8 cellular contexts compared by ENCODE assay signal in the genomic region with DNA sequence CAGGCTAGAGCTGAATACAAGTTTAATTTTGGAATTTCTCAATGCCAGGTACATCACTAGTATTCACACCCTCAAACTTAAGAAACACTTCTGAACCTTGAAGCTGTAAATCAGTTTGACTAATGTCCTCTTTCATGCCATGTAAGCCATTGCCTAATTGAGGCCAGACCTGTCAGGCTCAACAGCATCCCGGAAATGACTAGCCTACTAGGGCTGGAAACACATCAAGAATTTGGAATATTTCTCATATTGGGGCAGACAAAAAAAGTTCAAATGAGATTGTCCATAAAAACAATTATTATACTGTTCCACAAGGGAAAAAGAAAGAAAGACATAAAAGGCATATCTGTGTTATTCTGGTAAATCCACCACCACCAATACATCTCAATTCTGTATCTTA. TPM values are rescaled to one million over a fixed set of nuclear protein-coding genes. Genes with fewer than 3 reads are reported as not detected.
DNase-seq lines count a peak whose midpoint lies in the region; ATAC-seq, FAIRE-seq and TF ChIP-seq lines count a peak whose summit lies in the region.

No MANE protein-coding gene starts in this region.

- TSS peak; percentile 48 for BruUV-seq in HepG2 (replicated peaks; lab: Mats Ljungman, UMichigan)

- H3K27ac ChIP-seq in HepG2 (ENCODE audit: extremely low read length, insufficient read depth, low read length): no peak overlapping the region

- H3K4me1 ChIP-seq in HepG2 (ENCODE audit: insufficient read depth, low read length) (peaks cover 62% of the 10 kb centered on the region), mucosa of descending colon (ENCODE audit: low read depth) (peaks cover 10% of the 10 kb centered on the region)

- in situ Hi-C loops in HepG2 (cut with HindIII; ENCODE audit: extremely low pct_ligation_motif_present, low pct_unique_long_range_greater_than_20kb): no loop called here

- CTCF ChIA-PET in HepG2 (lab: Yijun Ruan, JAX; ENCODE audit: low intra/inter-chr PET ratio, low total read pairs): no interaction called here

- no peaks in the 10 kb centered on the region; the same call in 1 of the 2 replicates for H4K20me1 ChIP-seq in HepG2 (ENCODE audit: insufficient read depth, low read length)

- WGBS in HepG2 (ENCODE audit: low lambda C conversion rate): 61% methylated on average over 1 of the region's 1 CpG

- H3K27me3 ChIP-seq in HepG2 (ENCODE audit: control insufficient read depth in 1 of 2, insufficient read depth in 2 of 2, low read length in 2 of 2): no peaks in the 10 kb centered on the region; a peak in 1 of 5 replicates

- H3K79me2 ChIP-seq in HepG2 (ENCODE audit: insufficient read depth, low read length): peaks cover 56% of the 10 kb centered on the region

- H3K9me3 ChIP-seq in HepG2 (ENCODE audit: low read length): no peaks in the 10 kb centered on the region
- no peaks in the 10 kb centered on the region for H3K9me3 ChIP-seq in mucosa of descending colon

- no peaks in the 10 kb centered on the region for H3K36me3 ChIP-seq in HepG2 (replicated peaks in 1 of 2; ENCODE audit: control insufficient read depth in 1 of 2, insufficient read depth in 2 of 2, low read length in 2 of 2)
- H3K36me3 ChIP-seq in mucosa of descending colon (ENCODE audit: low read depth): no peaks in the 10 kb centered on the region

- intact Hi-C loops in HepG2 (cut with micrococcal nuclease; ENCODE audit: unreplicated experiment) (loop anchor here (2.0 kb wide), 1 partner anchor 33 kb away; no protein-coding TSS in a partner anchor), mucosa of descending colon (cut with DNase I, micrococcal nuclease) (no loop called here), head of caudate nucleus (cut with DNase I) (no loop called here)

- POLR2A ChIA-PET in HepG2 (lab: Yijun Ruan, JAX): interaction anchor here (0.7 to 2.7 kb wide), 4 partner anchors 11 to 34 kb away, joined by 3 to 15 read pairs (median 8); no protein-coding TSS in a partner anchor

- peak overlapping the region; percentile 95 for H3K4me2 ChIP-seq in HepG2 (ENCODE audit: low read depth, low read length)

- TF ChIP-seq CTCF in AG10803 (conservative IDR thresholded peaks at IDR 0.05; ENCODE audit: low read length) (no peak), HepG2 (CRISPR knock-in tag; IDR thresholded peaks at IDR 0.05) (no peak), mucosa of descending colon (IDR thresholded peaks at IDR 0.05) (no peak)

- no peak for TF ChIP-seq POLR2A in HepG2 (IDR thresholded peaks at IDR 0.05; ENCODE audit: insufficient read depth in 1 of 2, low read depth in 2 of 2, low read length in 2 of 2)

- TF ChIP-seq RAD21 in HepG2 (CRISPR knock-in tag; IDR thresholded peaks at IDR 0.05): no peak

- no peak for FAIRE-seq in HTR-8/SVneo (lab: Jason Lieb, UNC)
- FAIRE-seq in HepG2 (lab: Jason Lieb, UNC): no peak

- no peak overlapping the region for H2AFZ ChIP-seq in HepG2 (ENCODE audit: low read length)

- DNase-seq in AG10803 (ENCODE audit: low read depth) (peak; percentile 91), HTR-8/SVneo (ENCODE audit: insufficient read length, low spot score) (peak; percentile 71), amniotic epithelial cell (ENCODE audit: low read depth) (peak; percentile 78), HepG2 (ENCODE audit: low spot score) (no peak), mucosa of descending colon (no peak), head of caudate nucleus (no peak), NCI-H526 treated with DMSO at 0.1 percent for 48 hours (lab: John Stamatoyannopoulos, UW) (no peak), Kasumi-1 (lab: John Stamatoyannopoulos, UW) (no peak)

- no peak for TF ChIP-seq EP300 in HepG2 (IDR thresholded peaks at IDR 0.05; ENCODE audit: low read depth in 2 of 2, low read length in 2 of 2)
- TF ChIP-seq EP300 in HepG2 (CRISPR knock-in tag; IDR thresholded peaks at IDR 0.05; ENCODE audit: borderline replicate concordance): no peak

- H3K4me3 ChIP-seq in AG10803 (ENCODE audit: low read length): peak overlapping the region; percentile 96
- H3K4me3 ChIP-seq in HepG2 (replicated peaks in 1 of 3; ENCODE audit: insufficient read depth in 1 of 3, low read depth in 2 of 3, low read length in 3 of 3): peak overlapping the region in 2 of 3 experiments; percentile 90 to 100; a peak in 4 of 6 replicates
- H3K4me3 ChIP-seq in mucosa of descending colon: no peak overlapping the region

- peak overlapping the region; percentile 96; the same call in 1 of the 2 replicates for H3K9ac ChIP-seq in HepG2 (ENCODE audit: insufficient read depth, low read depth, low read length)

- no peak for ATAC-seq in HepG2
- no peak for ATAC-seq in mucosa of descending colon

TF ChIP-seq in HepG2, 621 proteins besides CTCF, POLR2A, EP300 and RAD21:
- TF ChIP-seq, protein P1, sequence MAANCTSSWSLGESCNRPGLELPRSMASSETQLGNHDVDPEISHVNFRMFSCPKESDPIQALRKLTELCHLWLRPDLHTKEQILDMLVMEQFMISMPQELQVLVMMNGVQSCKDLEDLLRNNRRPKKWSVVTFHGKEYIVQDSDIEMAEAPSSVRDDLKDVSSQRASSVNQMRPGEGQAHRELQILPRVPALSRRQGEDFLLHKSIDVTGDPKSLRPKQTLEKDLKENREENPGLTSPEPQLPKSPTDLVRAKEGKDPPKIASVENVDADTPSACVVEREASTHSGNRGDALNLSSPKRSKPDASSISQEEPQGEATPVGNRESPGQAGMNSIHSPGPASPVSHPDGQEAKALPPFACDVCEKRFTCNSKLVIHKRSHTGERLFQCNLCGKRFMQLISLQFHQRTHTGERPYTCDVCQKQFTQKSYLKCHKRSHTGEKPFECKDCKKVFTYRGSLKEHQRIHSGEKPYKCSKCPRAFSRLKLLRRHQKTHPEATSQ (CRISPR knock-in tag; IDR thresholded peaks at IDR 0.05; ENCODE audit: borderline replicate concordance): no peak
- TF ChIP-seq CEBPG (CRISPR knock-in tag; IDR thresholded peaks at IDR 0.05) (peak; percentile 40), ZNF510 (CRISPR knock-in tag; IDR thresholded peaks at IDR 0.05; ENCODE audit: low read depth) (0 out of 2 replicates have a peak, but pooled peaks have one; percentile 18), CEBPB (IDR thresholded peaks at IDR 0.05; ENCODE audit: borderline replicate concordance, low read depth, low read length) (peak; percentile 12; the same call in 1 of the 2 replicates), SAP130 (CRISPR knock-in tag; IDR thresholded peaks at IDR 0.05; ENCODE audit: low read depth) (0 out of 2 replicates have a peak, but pooled peaks have one; percentile 28)

RNA-seq across cellular contexts. Expression of a gene that starts 1.7 kb away (rescaled TPM):
- total RNA-seq in HepG2 (2016; rRNA removed; fragmentation: Illumina TruSeq; extraction: Trizol) (39.9 and 52.9 TPM in 2 replicates), mucosa of descending colon (10 to 100 TPM; 37.2 to 52.3 (median 38.5) TPM)
- 12.8 and 14.5 TPM in 2 replicates for total RNA-seq in HepG2 (2016; cell fraction: cytosol; rRNA removed; fragmentation: Illumina TruSeq; extraction: Trizol; ENCODE audit: low read depth)
- total RNA-seq in HepG2 (2016; cell fraction: insoluble cytoplasmic fraction; rRNA removed; fragmentation: Illumina TruSeq; extraction: Trizol): 40.0 and 51.5 TPM in 2 replicates
- 25.1 and 28.6 TPM in 2 replicates for total RNA-seq in HepG2 (2016; cell fraction: membrane; rRNA removed; fragmentation: Illumina TruSeq; extraction: Trizol)
- 40.8 and 45.7 TPM in 2 replicates for total RNA-seq in HepG2 (2016; cell fraction: nucleus; rRNA removed; fragmentation: Illumina TruSeq; extraction: Trizol)
- polyA plus RNA-seq in HepG2 (2011; rRNA removed): 24.9 and 25.6 TPM in 2 replicates
- polyA plus RNA-seq in HepG2 (2011; cell fraction: cytosol; rRNA removed): 11.6 and 17.6 TPM in 2 replicates
- polyA plus RNA-seq in HepG2 (2011; cell fraction: nucleus; rRNA removed): 13.1 and 18.9 TPM in 2 replicates
- 23.3 and 24.2 TPM in 2 replicates for polyA plus RNA-seq in HepG2 (2012)
- polyA plus RNA-seq in HepG2 (2016; cell fraction: cytosol; fragmentation: Illumina TruSeq; extraction: Trizol; ENCODE audit: low read depth): 1.5 and 1.6 TPM in 2 replicates
- 33.3 and 35.1 TPM in 2 replicates for polyA plus RNA-seq in HepG2 (2016; cell fraction: insoluble cytoplasmic fraction; fragmentation: Illumina TruSeq; extraction: Trizol; ENCODE audit: low read depth)
- 7.6 and 9.5 TPM in 2 replicates for polyA plus RNA-seq in HepG2 (2016; cell fraction: membrane; fragmentation: Illumina TruSeq; extraction: Trizol; ENCODE audit: low read depth)
- polyA plus RNA-seq in HepG2 (2016; cell fraction: nucleus; fragmentation: Illumina TruSeq; extraction: Trizol; ENCODE audit: insufficient read depth, low read depth): 26.1 and 32.2 TPM in 2 replicates
- polyA minus RNA-seq in HepG2 (2011; rRNA and poly(A)+ RNA removed; ENCODE audit: low replicate concordance): 27.9 and 28.2 TPM in 2 replicates
- 23.9 and 34.8 TPM in 2 replicates for polyA minus RNA-seq in HepG2 (2011; cell fraction: cytosol; rRNA and poly(A)+ RNA removed)
- 57.9 and 63.0 TPM in 2 replicates for polyA minus RNA-seq in HepG2 (2011; cell fraction: nucleus; rRNA and poly(A)+ RNA removed)

RNA-seq across cellular contexts. Expression of a gene that starts 32.1 kb away (rescaled TPM):
- total RNA-seq in HepG2 (2016; rRNA removed; fragmentation: Illumina TruSeq; extraction: Trizol) (not detected in 2 replicates), mucosa of descending colon (not detected)
- total RNA-seq in HepG2 (2016; cell fraction: cytosol; rRNA removed; fragmentation: Illumina TruSeq; extraction: Trizol; ENCODE audit: low read depth): not detected in 2 replicates
- total RNA-seq in HepG2 (2016; cell fraction: insoluble cytoplasmic fraction; rRNA removed; fragmentation: Illumina TruSeq; extraction: Trizol): not detected in 2 replicates
- total RNA-seq in HepG2 (2016; cell fraction: membrane; rRNA removed; fragmentation: Illumina TruSeq; extraction: Trizol): not detected in 2 replicates
- not detected in 2 replicates for total RNA-seq in HepG2 (2016; cell fraction: nucleus; rRNA removed; fragmentation: Illumina TruSeq; extraction: Trizol)
- polyA plus RNA-seq in HepG2 (2011; rRNA removed): not detected in 2 replicates
- polyA plus RNA-seq in HepG2 (2011; cell fraction: cytosol; rRNA removed): not detected in 2 replicates
- polyA plus RNA-seq in HepG2 (2011; cell fraction: nucleus; rRNA removed): not detected in 2 replicates
- not detected in 2 replicates for polyA plus RNA-seq in HepG2 (2012)
- not detected in 2 replicates for polyA plus RNA-seq in HepG2 (2016; cell fraction: cytosol; fragmentation: Illumina TruSeq; extraction: Trizol; ENCODE audit: low read depth)
- not detected in 2 replicates for polyA plus RNA-seq in HepG2 (2016; cell fraction: insoluble cytoplasmic fraction; fragmentation: Illumina TruSeq; extraction: Trizol; ENCODE audit: low read depth)
- not detected in 2 replicates for polyA plus RNA-seq in HepG2 (2016; cell fraction: membrane; fragmentation: Illumina TruSeq; extraction: Trizol; ENCODE audit: low read depth)
- polyA plus RNA-seq in HepG2 (2016; cell fraction: nucleus; fragmentation: Illumina TruSeq; extraction: Trizol; ENCODE audit: insufficient read depth, low read depth): not detected in 2 replicates
- not detected in 2 replicates for polyA minus RNA-seq in HepG2 (2011; rRNA and poly(A)+ RNA removed; ENCODE audit: low replicate concordance)
- polyA minus RNA-seq in HepG2 (2011; cell fraction: cytosol; rRNA and poly(A)+ RNA removed): not detected in 2 replicates
- not detected in 2 replicates for polyA minus RNA-seq in HepG2 (2011; cell fraction: nucleus; rRNA and poly(A)+ RNA removed)

Comparison
In these comparisons a context has a peak if more than half of its experiments do, and no peak if none do; other contexts are left out.
1. DNase-seq: peak in AG10803 (single experiment), HTR-8/SVneo (single experiment) and amniotic epithelial cell (single experiment); none in HepG2 (single experiment), mucosa of descending colon (0 of 3), head of caudate nucleus (0 of 42), NCI-H526 treated with DMSO at 0.1 percent for 48 hours (single experiment) and Kasumi-1 (0 of 2).